In genomic region chr14:89658977-89659670, GRCh38 we compare ENCODE assay signal across 18 cellular contexts.
DNase-seq lines count a peak whose midpoint lies in the region; ATAC-seq and TF ChIP-seq lines count a peak whose summit lies in the region.
"Had no signal": no experiment of that assay in that cellular context is flagged by ENCODE, and none has a peak within 500 bp of the region (broad histone marks: within the 10 kb centered on the region; RNA-seq: fewer than 3 reads in every experiment).

No MANE protein-coding gene starts in this region.

- H4K8ac ChIP-seq in mesendoderm (ENCODE audit: low read depth, low read length), result no peak overlapping the region

- no peak for ATAC-seq in activated naive CD8-positive, alpha-beta T cell treated with anti-CD3 and anti-CD28 coated beads, Interleukin-2, amount 10 ng/mL, durations not matched to agents 7 days and 5 days (ENCODE audit: low read depth)
- ATAC-seq in HG03097 (IDR thresholded peaks at IDR 0.05; ENCODE audit: low FRiP score, unreplicated experiment) (no peak), GM19467 (IDR thresholded peaks at IDR 0.05; ENCODE audit: unreplicated experiment) (no peak)
- ATAC-seq: activated T-cell treated with anti-CD3 and anti-CD28 coated beads, Interleukin-2, amount 50 U/mL, for 4 hours; esophagus mucosa had no signal

- H3K4me2 ChIP-seq in fibroblast of lung (ENCODE audit: extremely low read depth, insufficient read depth, low read length), result no peak overlapping the region
- no peak overlapping the region for H3K4me2 ChIP-seq in mesendoderm (ENCODE audit: low read length)

- peak overlapping the region; percentile 19 for H2AFZ ChIP-seq in fibroblast of lung (ENCODE audit: low read length)

- H3K4me3 Mint-ChIP-seq in activated naive CD8-positive, alpha-beta T cell treated with anti-CD3 and anti-CD28 coated beads, Interleukin-2, amount 10 ng/mL, durations not matched to agents 7 days and 5 days, result no peak overlapping the region
- no peak overlapping the region for H3K4me3 Mint-ChIP-seq in activated naive CD8-positive, alpha-beta T cell treated with anti-CD3 and anti-CD28 coated beads for 36 hours
- H3K4me3 Mint-ChIP-seq in type B pancreatic cell, result no peak overlapping the region
- H3K4me3 Mint-ChIP-seq: activated T-cell treated with anti-CD3 and anti-CD28 coated beads, Interleukin-2, amount 50 U/mL, for 4 hours had no signal

- peak overlapping the region; percentile 54 for H3K27ac Mint-ChIP-seq in activated naive CD8-positive, alpha-beta T cell treated with anti-CD3 and anti-CD28 coated beads, Interleukin-2, amount 10 ng/mL, durations not matched to agents 7 days and 5 days
- no peak overlapping the region for H3K27ac Mint-ChIP-seq in activated naive CD8-positive, alpha-beta T cell treated with anti-CD3 and anti-CD28 coated beads for 36 hours
- H3K27ac Mint-ChIP-seq in type B pancreatic cell, result no peak overlapping the region

- H3K56ac ChIP-seq in mesendoderm (ENCODE audit: low read length), result no peak overlapping the region

- H3K79me1 ChIP-seq in mesendoderm (ENCODE audit: low read length), result no peaks in the 10 kb centered on the region

- H3K4me3 ChIP-seq in fibroblast of lung (replicated peaks in 1 of 4; ENCODE audit: control extremely low read depth in 1 of 4, insufficient read depth in 1 of 4, low read depth in 3 of 4, low read length in 4 of 4), result no peak overlapping the region
- H3K4me3 ChIP-seq in mesendoderm (ENCODE audit: low read length), result no peak overlapping the region
- H3K4me3 ChIP-seq: SJSA1, vagina had no signal

- POLR2A ChIA-PET in activated naive CD8-positive, alpha-beta T cell treated with anti-CD3 and anti-CD28 coated beads, Interleukin-2, amount 10 ng/mL, durations not matched to agents 7 days and 5 days (lab: Charles Lee), result interaction anchor here (0.5 kb wide), 1 partner anchor 234 kb away, joined by 6 read pairs; no protein-coding TSS in a partner anchor

- H3K36me3 ChIP-seq in fibroblast of lung (ENCODE audit: control insufficient read depth, insufficient read depth, low read length), result no peaks in the 10 kb centered on the region
- H3K36me3 ChIP-seq in mesendoderm (ENCODE audit: control insufficient read depth, insufficient read depth, low read length), result no peaks in the 10 kb centered on the region
- H3K36me3 ChIP-seq: SJSA1, vagina had no signal

- H4K5ac ChIP-seq in mesendoderm (ENCODE audit: low read length), result no peak overlapping the region

- no peaks in the 10 kb centered on the region for H4K20me1 ChIP-seq in fibroblast of lung (ENCODE audit: control insufficient read depth, extremely low read depth, insufficient read depth, low read length)

- no peaks in the 10 kb centered on the region for H3K27me3 Mint-ChIP-seq in activated naive CD8-positive, alpha-beta T cell treated with anti-CD3 and anti-CD28 coated beads, Interleukin-2, amount 10 ng/mL, durations not matched to agents 7 days and 5 days
- H3K27me3 Mint-ChIP-seq in activated naive CD8-positive, alpha-beta T cell treated with anti-CD3 and anti-CD28 coated beads for 36 hours, result no peaks in the 10 kb centered on the region
- H3K27me3 Mint-ChIP-seq in type B pancreatic cell, result no peaks in the 10 kb centered on the region

- H3K27me3 ChIP-seq in fibroblast of lung (ENCODE audit: control insufficient read depth, insufficient read depth, low read length), result no peaks in the 10 kb centered on the region
- no peaks in the 10 kb centered on the region for H3K27me3 ChIP-seq in mesendoderm (ENCODE audit: insufficient read depth, low read length, poor library complexity)
- H3K27me3 ChIP-seq: SJSA1, vagina had no signal

- H3K4me1 ChIP-seq in fibroblast of lung (ENCODE audit: control insufficient read depth, extremely low read depth, insufficient read depth, low read length) (peaks cover 2% of the 10 kb centered on the region), mesendoderm (ENCODE audit: control insufficient read depth, low read depth, low read length) (no peaks in the 10 kb centered on the region)
- H3K4me1 ChIP-seq: SJSA1 had no signal

- H3K36me3 Mint-ChIP-seq in activated naive CD8-positive, alpha-beta T cell treated with anti-CD3 and anti-CD28 coated beads, Interleukin-2, amount 10 ng/mL, durations not matched to agents 7 days and 5 days, result peaks cover 15% of the 10 kb centered on the region
- peaks cover 8% of the 10 kb centered on the region for H3K36me3 Mint-ChIP-seq in activated naive CD8-positive, alpha-beta T cell treated with anti-CD3 and anti-CD28 coated beads for 36 hours
- H3K36me3 Mint-ChIP-seq in type B pancreatic cell, result no peaks in the 10 kb centered on the region

- no peak for DNase-seq in activated naive CD8-positive, alpha-beta T cell treated with anti-CD3 and anti-CD28 coated beads, Interleukin-2, amount 10 ng/mL, durations not matched to agents 7 days and 5 days
- DNase-seq in activated naive CD8-positive, alpha-beta T cell treated with anti-CD3 and anti-CD28 coated beads for 36 hours, result no peak
- DNase-seq in fibroblast of lung (ENCODE audit: low read depth in 2 of 2) (no peak), mesendoderm (no peak), NCI-H1092 treated with DMSO at 0.1 percent for 48 hours (lab: John Stamatoyannopoulos, UW) (no peak), type B pancreatic cell (ENCODE audit: extremely low spot score, unreplicated experiment) (no peak)
- DNase-seq: activated CD4-positive, alpha-beta T cell treated with anti-CD3 and anti-CD28 coated beads, Interleukin-2, amount 50 U/mL, for 48 hours; activated naive CD4-positive, alpha-beta T cell treated with anti-CD3 and anti-CD28 coated beads, Interleukin-2, amount 50 U/mL, for 16 hours; activated T-cell treated with anti-CD3 and anti-CD28 coated beads, Interleukin-2, amount 50 U/mL, for 4 hours; effector memory CD4-positive, alpha-beta T cell; midbrain; stimulated activated CD4-positive, alpha-beta T cell treated with anti-CD3 and anti-CD28 coated beads, Interleukin-12 subunit alpha, Interleukin-12 subunit beta, amount 100 ng/mL, for 4 hours had no signal

- H2BK120ac ChIP-seq in mesendoderm (ENCODE audit: low read depth, low read length), result no peak overlapping the region

- H3K79me2 ChIP-seq in fibroblast of lung (ENCODE audit: control insufficient read depth, insufficient read depth, low read length) (no peaks in the 10 kb centered on the region), mesendoderm (ENCODE audit: control insufficient read depth, insufficient read depth, low read length) (no peaks in the 10 kb centered on the region)

- TF ChIP-seq CTCF in fibroblast of lung (conservative IDR thresholded peaks at IDR 0.05 in 1 of 2, IDR thresholded peaks at IDR 0.05 in 1 of 2; ENCODE audit: low read depth in 1 of 2, low read length in 2 of 2) (no peak), type B pancreatic cell (conservative IDR thresholded peaks at IDR 0.05) (no peak)

- H3K4ac ChIP-seq in mesendoderm (ENCODE audit: low read depth, low read length), result no peak overlapping the region

- no peak overlapping the region for H2BK5ac ChIP-seq in mesendoderm (ENCODE audit: low read length)

- no peak overlapping the region for H2BK15ac ChIP-seq in mesendoderm (replicated peaks; ENCODE audit: low read depth)

- H3K9me3 ChIP-seq in fibroblast of lung (ENCODE audit: control insufficient read depth, insufficient read depth, low read depth, low read length), result no peaks in the 10 kb centered on the region
- H3K9me3 ChIP-seq: SJSA1, vagina had no signal

- H3K9ac ChIP-seq in fibroblast of lung (ENCODE audit: insufficient read depth, low read length), result no peak overlapping the region
- no peak overlapping the region for H3K9ac ChIP-seq in mesendoderm (ENCODE audit: low read length)

- H3K23ac ChIP-seq in mesendoderm (ENCODE audit: low read length), result no peak overlapping the region

- H2AK5ac ChIP-seq in mesendoderm (ENCODE audit: low read length), result no peak overlapping the region

- H3K18ac ChIP-seq in mesendoderm (ENCODE audit: low read length), result peak overlapping the region; percentile 8

- peaks cover 8% of the 10 kb centered on the region for H3K4me1 Mint-ChIP-seq in activated naive CD8-positive, alpha-beta T cell treated with anti-CD3 and anti-CD28 coated beads, Interleukin-2, amount 10 ng/mL, durations not matched to agents 7 days and 5 days
- peaks cover 2% of the 10 kb centered on the region for H3K4me1 Mint-ChIP-seq in activated naive CD8-positive, alpha-beta T cell treated with anti-CD3 and anti-CD28 coated beads for 36 hours
- H3K4me1 Mint-ChIP-seq in type B pancreatic cell (ENCODE audit: unreplicated experiment), result peaks cover 7% of the 10 kb centered on the region

- peaks cover 11% of the 10 kb centered on the region for H3K9me3 Mint-ChIP-seq in activated naive CD8-positive, alpha-beta T cell treated with anti-CD3 and anti-CD28 coated beads, Interleukin-2, amount 10 ng/mL, durations not matched to agents 7 days and 5 days
- peaks cover 11% of the 10 kb centered on the region for H3K9me3 Mint-ChIP-seq in activated naive CD8-positive, alpha-beta T cell treated with anti-CD3 and anti-CD28 coated beads for 36 hours
- H3K9me3 Mint-ChIP-seq in type B pancreatic cell, result peaks cover 12% of the 10 kb centered on the region

- no CpG with 5 or more reads among the region's 7 CpGs for WGBS in mesendoderm (ENCODE audit: extremely low coverage, insufficient coverage, low lambda C conversion rate)

- no peak overlapping the region for H3K27ac ChIP-seq in fibroblast of lung (ENCODE audit: insufficient read depth, low read length)
- no peak overlapping the region for H3K27ac ChIP-seq in mesendoderm (ENCODE audit: low read depth, low read length)
- H3K27ac ChIP-seq: C4-2B, SJSA1, vagina had no signal
